8 cellular contexts compared by ENCODE assay signal in the genomic region with DNA sequence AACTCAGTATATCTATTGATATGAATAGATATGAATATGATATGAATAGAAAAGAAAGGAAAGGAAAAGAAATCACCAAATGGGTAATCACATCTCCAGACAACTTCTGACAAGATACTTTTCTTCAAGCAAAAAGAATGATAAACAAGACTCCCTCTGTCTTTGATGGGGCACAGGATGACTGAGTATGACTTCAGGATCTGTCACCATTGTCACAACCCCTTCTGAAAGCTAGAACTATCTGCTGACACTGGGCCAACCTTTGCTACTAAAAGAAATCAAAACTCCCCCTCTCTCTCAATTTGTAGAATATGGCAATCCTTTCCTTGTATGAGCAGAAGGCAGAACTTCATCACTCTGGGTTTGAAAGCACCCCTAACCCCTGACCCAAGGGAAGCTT.
"Had no signal": no experiment of that assay in that cellular context is flagged by ENCODE, and none has a peak within 500 bp of the region (broad histone marks: within the 10 kb centered on the region; RNA-seq: fewer than 3 reads in every experiment).

No MANE protein-coding gene starts in this region.

- H3K4me3 ChIP-seq: GM23248, HAP-1 had no signal

- H3K27me3 Mint-ChIP-seq: IgD-negative memory B cell had no signal

- H3K27ac Mint-ChIP-seq: HFFc6 had no signal

- H3K27ac ChIP-seq: GM23248, HL-60 had no signal

- H3K4me1 ChIP-seq: HAP-1 had no signal

- H3K9me3 Mint-ChIP-seq: IgD-negative memory B cell had no signal

- H2AFZ ChIP-seq: GM23248 had no signal

- H3K9me3 ChIP-seq: HAP-1 had no signal

- DNase-seq: GM23248, GOT3, H7, HFFc6 had no signal

- H3K36me3 ChIP-seq: HAP-1 had no signal

- H3K36me3 Mint-ChIP-seq: IgD-negative memory B cell had no signal

- ATAC-seq: HCT116 had no signal

- H3K4me3 Mint-ChIP-seq: HFFc6, IgD-negative memory B cell had no signal
